ENCODE assay signal across 1 cellular context in genomic region chr3:27669505-27670085, GRCh38.
TF ChIP-seq lines count a peak whose summit lies in the region.

No MANE protein-coding gene starts in this region.

TF ChIP-seq in HepG2, 621 proteins besides CTCF, POLR2A, EP300 and RAD21 (continued from another document):
- TF ChIP-seq ATF7 (IDR thresholded peaks at IDR 0.05) = peak; percentile 85
- no peak for TF ChIP-seq ATF7 (CRISPR knock-in tag; IDR thresholded peaks at IDR 0.05)
